ENCODE assay signal across 1 cellular context in the genomic region with DNA sequence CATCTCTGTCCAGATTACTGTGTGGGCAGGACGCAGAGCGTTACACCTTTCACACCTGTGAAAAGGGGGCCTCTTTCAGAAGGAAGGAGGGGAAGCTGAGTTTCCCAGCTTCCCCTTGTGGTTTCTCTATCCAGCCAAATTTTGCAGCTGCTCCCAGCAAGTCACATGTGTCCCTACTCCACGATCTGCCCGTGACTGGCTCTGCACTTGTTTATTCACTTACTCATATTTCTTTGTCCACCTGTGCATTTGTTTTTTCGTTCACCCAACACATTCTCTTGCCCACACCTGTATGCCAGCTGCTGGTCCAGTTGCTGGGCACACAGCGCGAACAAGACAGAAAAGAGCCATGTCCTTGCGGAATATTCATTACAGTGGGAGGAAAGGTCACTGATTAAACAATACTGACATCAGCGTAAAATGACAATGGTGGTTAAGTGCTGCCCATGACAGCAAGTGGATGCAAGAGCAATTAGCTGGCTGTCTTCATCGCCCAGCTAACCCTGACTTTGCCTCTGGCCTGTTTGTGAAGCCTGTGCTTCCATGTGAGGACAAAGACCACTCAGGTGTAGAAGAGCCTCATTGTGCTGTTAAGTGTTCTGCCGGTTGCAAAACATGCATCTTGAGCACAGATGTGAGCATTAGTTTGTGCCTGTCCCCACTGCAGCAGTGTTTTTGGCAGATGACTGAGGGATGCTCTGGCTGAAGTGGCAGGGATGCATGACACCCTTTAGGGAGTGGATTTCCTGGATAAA.
TF ChIP-seq lines count a peak whose summit lies in the region.

No MANE protein-coding gene starts in this region.

TF ChIP-seq in SK-N-SH, 30 proteins besides CTCF, POLR2A, EP300 and RAD21 (continued from another document):
- TF ChIP-seq, protein P1, sequence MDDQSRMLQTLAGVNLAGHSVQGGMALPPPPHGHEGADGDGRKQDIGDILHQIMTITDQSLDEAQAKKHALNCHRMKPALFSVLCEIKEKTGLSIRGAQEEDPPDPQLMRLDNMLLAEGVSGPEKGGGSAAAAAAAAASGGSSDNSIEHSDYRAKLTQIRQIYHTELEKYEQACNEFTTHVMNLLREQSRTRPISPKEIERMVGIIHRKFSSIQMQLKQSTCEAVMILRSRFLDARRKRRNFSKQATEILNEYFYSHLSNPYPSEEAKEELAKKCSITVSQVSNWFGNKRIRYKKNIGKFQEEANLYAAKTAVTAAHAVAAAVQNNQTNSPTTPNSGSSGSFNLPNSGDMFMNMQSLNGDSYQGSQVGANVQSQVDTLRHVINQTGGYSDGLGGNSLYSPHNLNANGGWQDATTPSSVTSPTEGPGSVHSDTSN (IDR thresholded peaks at IDR 0.05) = no peak
- TF ChIP-seq TEAD4 (IDR thresholded peaks at IDR 0.05; ENCODE audit: borderline replicate concordance, insufficient read depth) (no peak), MEF2A (IDR thresholded peaks at IDR 0.05; ENCODE audit: borderline replicate concordance, low read depth) (no peak), RCOR1 (IDR thresholded peaks at IDR 0.05; ENCODE audit: low read length) (no peak), TAF1 (IDR thresholded peaks at IDR 0.05; ENCODE audit: borderline replicate concordance, low read depth, low read length) (no peak), FOSL2 (IDR thresholded peaks at IDR 0.05; ENCODE audit: borderline replicate concordance, low read depth) (no peak), TCF12 (IDR thresholded peaks at IDR 0.05) (no peak), FOXJ3 (CRISPR knock-in tag; IDR thresholded peaks at IDR 0.05) (no peak)
- TF ChIP-seq, protein P2, sequence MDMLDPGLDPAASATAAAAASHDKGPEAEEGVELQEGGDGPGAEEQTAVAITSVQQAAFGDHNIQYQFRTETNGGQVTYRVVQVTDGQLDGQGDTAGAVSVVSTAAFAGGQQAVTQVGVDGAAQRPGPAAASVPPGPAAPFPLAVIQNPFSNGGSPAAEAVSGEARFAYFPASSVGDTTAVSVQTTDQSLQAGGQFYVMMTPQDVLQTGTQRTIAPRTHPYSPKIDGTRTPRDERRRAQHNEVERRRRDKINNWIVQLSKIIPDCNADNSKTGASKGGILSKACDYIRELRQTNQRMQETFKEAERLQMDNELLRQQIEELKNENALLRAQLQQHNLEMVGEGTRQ (IDR thresholded peaks at IDR 0.05; ENCODE audit: borderline replicate concordance, low read depth, low read length) = no peak
- TF ChIP-seq, protein P3, sequence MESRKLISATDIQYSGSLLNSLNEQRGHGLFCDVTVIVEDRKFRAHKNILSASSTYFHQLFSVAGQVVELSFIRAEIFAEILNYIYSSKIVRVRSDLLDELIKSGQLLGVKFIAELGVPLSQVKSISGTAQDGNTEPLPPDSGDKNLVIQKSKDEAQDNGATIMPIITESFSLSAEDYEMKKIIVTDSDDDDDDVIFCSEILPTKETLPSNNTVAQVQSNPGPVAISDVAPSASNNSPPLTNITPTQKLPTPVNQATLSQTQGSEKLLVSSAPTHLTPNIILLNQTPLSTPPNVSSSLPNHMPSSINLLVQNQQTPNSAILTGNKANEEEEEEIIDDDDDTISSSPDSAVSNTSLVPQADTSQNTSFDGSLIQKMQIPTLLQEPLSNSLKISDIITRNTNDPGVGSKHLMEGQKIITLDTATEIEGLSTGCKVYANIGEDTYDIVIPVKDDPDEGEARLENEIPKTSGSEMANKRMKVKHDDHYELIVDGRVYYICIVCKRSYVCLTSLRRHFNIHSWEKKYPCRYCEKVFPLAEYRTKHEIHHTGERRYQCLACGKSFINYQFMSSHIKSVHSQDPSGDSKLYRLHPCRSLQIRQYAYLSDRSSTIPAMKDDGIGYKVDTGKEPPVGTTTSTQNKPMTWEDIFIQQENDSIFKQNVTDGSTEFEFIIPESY (IDR thresholded peaks at IDR 0.05; ENCODE audit: borderline replicate concordance, low read depth) = no peak
- TF ChIP-seq, protein P4, sequence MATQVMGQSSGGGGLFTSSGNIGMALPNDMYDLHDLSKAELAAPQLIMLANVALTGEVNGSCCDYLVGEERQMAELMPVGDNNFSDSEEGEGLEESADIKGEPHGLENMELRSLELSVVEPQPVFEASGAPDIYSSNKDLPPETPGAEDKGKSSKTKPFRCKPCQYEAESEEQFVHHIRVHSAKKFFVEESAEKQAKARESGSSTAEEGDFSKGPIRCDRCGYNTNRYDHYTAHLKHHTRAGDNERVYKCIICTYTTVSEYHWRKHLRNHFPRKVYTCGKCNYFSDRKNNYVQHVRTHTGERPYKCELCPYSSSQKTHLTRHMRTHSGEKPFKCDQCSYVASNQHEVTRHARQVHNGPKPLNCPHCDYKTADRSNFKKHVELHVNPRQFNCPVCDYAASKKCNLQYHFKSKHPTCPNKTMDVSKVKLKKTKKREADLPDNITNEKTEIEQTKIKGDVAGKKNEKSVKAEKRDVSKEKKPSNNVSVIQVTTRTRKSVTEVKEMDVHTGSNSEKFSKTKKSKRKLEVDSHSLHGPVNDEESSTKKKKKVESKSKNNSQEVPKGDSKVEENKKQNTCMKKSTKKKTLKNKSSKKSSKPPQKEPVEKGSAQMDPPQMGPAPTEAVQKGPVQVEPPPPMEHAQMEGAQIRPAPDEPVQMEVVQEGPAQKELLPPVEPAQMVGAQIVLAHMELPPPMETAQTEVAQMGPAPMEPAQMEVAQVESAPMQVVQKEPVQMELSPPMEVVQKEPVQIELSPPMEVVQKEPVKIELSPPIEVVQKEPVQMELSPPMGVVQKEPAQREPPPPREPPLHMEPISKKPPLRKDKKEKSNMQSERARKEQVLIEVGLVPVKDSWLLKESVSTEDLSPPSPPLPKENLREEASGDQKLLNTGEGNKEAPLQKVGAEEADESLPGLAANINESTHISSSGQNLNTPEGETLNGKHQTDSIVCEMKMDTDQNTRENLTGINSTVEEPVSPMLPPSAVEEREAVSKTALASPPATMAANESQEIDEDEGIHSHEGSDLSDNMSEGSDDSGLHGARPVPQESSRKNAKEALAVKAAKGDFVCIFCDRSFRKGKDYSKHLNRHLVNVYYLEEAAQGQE (IDR thresholded peaks at IDR 0.05; ENCODE audit: low read depth, low read length) = no peak
- TF ChIP-seq, protein P5, sequence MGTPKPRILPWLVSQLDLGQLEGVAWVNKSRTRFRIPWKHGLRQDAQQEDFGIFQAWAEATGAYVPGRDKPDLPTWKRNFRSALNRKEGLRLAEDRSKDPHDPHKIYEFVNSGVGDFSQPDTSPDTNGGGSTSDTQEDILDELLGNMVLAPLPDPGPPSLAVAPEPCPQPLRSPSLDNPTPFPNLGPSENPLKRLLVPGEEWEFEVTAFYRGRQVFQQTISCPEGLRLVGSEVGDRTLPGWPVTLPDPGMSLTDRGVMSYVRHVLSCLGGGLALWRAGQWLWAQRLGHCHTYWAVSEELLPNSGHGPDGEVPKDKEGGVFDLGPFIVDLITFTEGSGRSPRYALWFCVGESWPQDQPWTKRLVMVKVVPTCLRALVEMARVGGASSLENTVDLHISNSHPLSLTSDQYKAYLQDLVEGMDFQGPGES (IDR thresholded peaks at IDR 0.05; ENCODE audit: low read depth, low read length) = no peak
